Comparison of ENCODE assay signal across 1 cellular context in genomic region chr9:123338710-123339665, GRCh38.
TF ChIP-seq lines count a peak whose summit lies in the region.

No MANE protein-coding gene starts in this region.

TF ChIP-seq in K562, 482 proteins besides CTCF, POLR2A, EP300 and RAD21 (continued from another document and continues in another):
- no peak for TF ChIP-seq SREBF1 (IDR thresholded peaks at IDR 0.05; ENCODE audit: borderline replicate concordance, low read depth, low read length)
- TF ChIP-seq ZBTB11 (CRISPR knock-in tag; IDR thresholded peaks at IDR 0.05) = no peak
- no peak for TF ChIP-seq CTCFL (IDR thresholded peaks at IDR 0.05; ENCODE audit: borderline replicate concordance, insufficient read depth, low read depth, low read length, poor library complexity, severe bottlenecking)
- TF ChIP-seq, protein P1, sequence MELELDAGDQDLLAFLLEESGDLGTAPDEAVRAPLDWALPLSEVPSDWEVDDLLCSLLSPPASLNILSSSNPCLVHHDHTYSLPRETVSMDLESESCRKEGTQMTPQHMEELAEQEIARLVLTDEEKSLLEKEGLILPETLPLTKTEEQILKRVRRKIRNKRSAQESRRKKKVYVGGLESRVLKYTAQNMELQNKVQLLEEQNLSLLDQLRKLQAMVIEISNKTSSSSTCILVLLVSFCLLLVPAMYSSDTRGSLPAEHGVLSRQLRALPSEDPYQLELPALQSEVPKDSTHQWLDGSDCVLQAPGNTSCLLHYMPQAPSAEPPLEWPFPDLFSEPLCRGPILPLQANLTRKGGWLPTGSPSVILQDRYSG (tag; conservative IDR thresholded peaks at IDR 0.05; ENCODE audit: low read depth) = no peak
- no peak for TF ChIP-seq ESRRB (CRISPR knock-in tag; IDR thresholded peaks at IDR 0.05; ENCODE audit: borderline replicate concordance)
- TF ChIP-seq ZNF655 (CRISPR knock-in tag; IDR thresholded peaks at IDR 0.05) = no peak
- TF ChIP-seq CCNT2 (IDR thresholded peaks at IDR 0.05; ENCODE audit: borderline replicate concordance, extremely low read depth, insufficient read length, low read depth, low read length) = no peak
- TF ChIP-seq PML (IDR thresholded peaks at IDR 0.05; ENCODE audit: low read length) = no peak
- TF ChIP-seq ZNF318 (IDR thresholded peaks at IDR 0.05; ENCODE audit: borderline replicate concordance in 1 of 2, low read depth in 1 of 2) = 0 out of 4 replicates have a peak, but pooled peaks of 1 of the 2 experiments have one; percentile 42
- peak; percentile 26; the same call in 1 of the 2 replicates for TF ChIP-seq TRIM25 (IDR thresholded peaks at IDR 0.05; ENCODE audit: borderline replicate concordance)
- TF ChIP-seq BACH1 (tag; IDR thresholded peaks at IDR 0.05) = no peak
- TF ChIP-seq, protein P2, sequence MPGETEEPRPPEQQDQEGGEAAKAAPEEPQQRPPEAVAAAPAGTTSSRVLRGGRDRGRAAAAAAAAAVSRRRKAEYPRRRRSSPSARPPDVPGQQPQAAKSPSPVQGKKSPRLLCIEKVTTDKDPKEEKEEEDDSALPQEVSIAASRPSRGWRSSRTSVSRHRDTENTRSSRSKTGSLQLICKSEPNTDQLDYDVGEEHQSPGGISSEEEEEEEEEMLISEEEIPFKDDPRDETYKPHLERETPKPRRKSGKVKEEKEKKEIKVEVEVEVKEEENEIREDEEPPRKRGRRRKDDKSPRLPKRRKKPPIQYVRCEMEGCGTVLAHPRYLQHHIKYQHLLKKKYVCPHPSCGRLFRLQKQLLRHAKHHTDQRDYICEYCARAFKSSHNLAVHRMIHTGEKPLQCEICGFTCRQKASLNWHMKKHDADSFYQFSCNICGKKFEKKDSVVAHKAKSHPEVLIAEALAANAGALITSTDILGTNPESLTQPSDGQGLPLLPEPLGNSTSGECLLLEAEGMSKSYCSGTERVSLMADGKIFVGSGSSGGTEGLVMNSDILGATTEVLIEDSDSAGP (CRISPR knock-in tag; IDR thresholded peaks at IDR 0.05) = no peak
- peak in 1 of 2 experiments; percentile 80; a peak in 1 of 3 replicates for TF ChIP-seq CBX3 (IDR thresholded peaks at IDR 0.05; ENCODE audit: borderline replicate concordance in 1 of 2, low read length in 2 of 2)
- no peak for TF ChIP-seq ZNF253 (CRISPR knock-in tag; conservative IDR thresholded peaks at IDR 0.05)
- TF ChIP-seq BHLHE40 (IDR thresholded peaks at IDR 0.05; ENCODE audit: low read length) = no peak
- TF ChIP-seq, protein P3, sequence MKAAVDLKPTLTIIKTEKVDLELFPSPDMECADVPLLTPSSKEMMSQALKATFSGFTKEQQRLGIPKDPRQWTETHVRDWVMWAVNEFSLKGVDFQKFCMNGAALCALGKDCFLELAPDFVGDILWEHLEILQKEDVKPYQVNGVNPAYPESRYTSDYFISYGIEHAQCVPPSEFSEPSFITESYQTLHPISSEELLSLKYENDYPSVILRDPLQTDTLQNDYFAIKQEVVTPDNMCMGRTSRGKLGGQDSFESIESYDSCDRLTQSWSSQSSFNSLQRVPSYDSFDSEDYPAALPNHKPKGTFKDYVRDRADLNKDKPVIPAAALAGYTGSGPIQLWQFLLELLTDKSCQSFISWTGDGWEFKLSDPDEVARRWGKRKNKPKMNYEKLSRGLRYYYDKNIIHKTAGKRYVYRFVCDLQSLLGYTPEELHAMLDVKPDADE (conservative IDR thresholded peaks at IDR 0.05; ENCODE audit: control insufficient read depth, low read depth, low read length) = no peak
- no peak for TF ChIP-seq RNF2 (IDR thresholded peaks at IDR 0.05)
- no peak for TF ChIP-seq ELK1 (CRISPR knock-in tag; IDR thresholded peaks at IDR 0.05)
- TF ChIP-seq TEAD1 (CRISPR knock-in tag; IDR thresholded peaks at IDR 0.05) = peak in 1 of 2 experiments; percentile 3; a peak in 1 of 4 replicates
- TF ChIP-seq SLC30A9 (CRISPR knock-in tag; IDR thresholded peaks at IDR 0.05) = no peak
- TF ChIP-seq MCM3 (IDR thresholded peaks at IDR 0.05) = no peak
- TF ChIP-seq NCOA2 (IDR thresholded peaks at IDR 0.05; ENCODE audit: partially characterized antibody in 2 of 2) = no peak
- TF ChIP-seq ZNF23 (CRISPR knock-in tag; IDR thresholded peaks at IDR 0.05) = 0 out of 2 replicates have a peak, but pooled peaks have one; percentile 15
- TF ChIP-seq PYGO2 (tag; IDR thresholded peaks at IDR 0.05) = no peak
- TF ChIP-seq KLF6 (CRISPR knock-in tag; IDR thresholded peaks at IDR 0.05; ENCODE audit: borderline replicate concordance) = no peak
- TF ChIP-seq SMARCA5 (IDR thresholded peaks at IDR 0.05) = peak; percentile 99
- TF ChIP-seq TAF1 (IDR thresholded peaks at IDR 0.05; ENCODE audit: control insufficient read depth, extremely low read depth, insufficient read depth, low read length, severe bottlenecking) = peak; percentile 26
- TF ChIP-seq HNRNPLL (IDR thresholded peaks at IDR 0.05; ENCODE audit: low read depth, low read length, poor library complexity, severe bottlenecking) = no peak
- no peak for TF ChIP-seq SRF (CRISPR knock-in tag; IDR thresholded peaks at IDR 0.05)
- TF ChIP-seq NFXL1 (CRISPR knock-in tag; IDR thresholded peaks at IDR 0.05) = no peak
- TF ChIP-seq GATA2 (CRISPR knock-in tag; IDR thresholded peaks at IDR 0.05) = peak; percentile 29; the same call in 1 of the 2 replicates
- TF ChIP-seq TCF7 (IDR thresholded peaks at IDR 0.05; ENCODE audit: borderline replicate concordance) = no peak
- no peak for TF ChIP-seq COPS2 (conservative IDR thresholded peaks at IDR 0.05)
- no peak for TF ChIP-seq FOXP1 (CRISPR knock-in tag; IDR thresholded peaks at IDR 0.05)
- peak; percentile 97; the same call in 1 of the 2 replicates for TF ChIP-seq KAT7 (CRISPR knock-in tag; IDR thresholded peaks at IDR 0.05; ENCODE audit: borderline replicate concordance)
- TF ChIP-seq DPF2 (IDR thresholded peaks at IDR 0.05) = peak; percentile 93
- TF ChIP-seq SOX6 (IDR thresholded peaks at IDR 0.05) = 0 out of 2 replicates have a peak, but pooled peaks have one; percentile 25
